In genomic region chr17:74429604-74430384, GRCh38 we compare ENCODE assay signal across 8 cellular contexts. TPM values are rescaled to one million over a fixed set of nuclear protein-coding genes. Genes with fewer than 3 reads are reported as not detected.
DNase-seq lines count a peak whose midpoint lies in the region; ATAC-seq and TF ChIP-seq lines count a peak whose summit lies in the region.

No MANE protein-coding gene starts in this region.

- peak overlapping the region; percentile 66 for H2AFZ ChIP-seq in neural progenitor cell (replicated peaks)

- H3K27me3 ChIP-seq in endodermal cell (ENCODE audit: control insufficient read depth, insufficient read depth, low read length, poor library complexity, severe bottlenecking) (no peaks in the 10 kb centered on the region), neural progenitor cell (peaks cover 22% of the 10 kb centered on the region)

- peaks cover 8% of the 10 kb centered on the region for H4K20me1 ChIP-seq in neural progenitor cell (ENCODE audit: low read depth)

- H3K9ac ChIP-seq in endodermal cell (ENCODE audit: extremely low read depth, low read length, poor library complexity, severe bottlenecking) (peak overlapping the region; percentile 92), neural progenitor cell (no peak overlapping the region)

- H3K79me2 ChIP-seq in neural progenitor cell (ENCODE audit: low read depth), result peaks cover 11% of the 10 kb centered on the region

- H3K4me3 Mint-ChIP-seq in endodermal cell, result peak overlapping the region; percentile 83
- peak overlapping the region; percentile 85 for H3K4me3 Mint-ChIP-seq in neural progenitor cell

- DNase-seq in Daoy (ENCODE audit: low read depth) (peak; percentile 53), endodermal cell (peak; percentile 78), neural progenitor cell (ENCODE audit: low spot score) (peak; percentile 49), D341Med (ENCODE audit: low spot score) (no peak), Kasumi-1 (lab: John Stamatoyannopoulos, UW) (no peak), glomerular visceral epithelial cell (ENCODE audit: extremely low spot score) (no peak)

- H3K27ac Mint-ChIP-seq in endodermal cell (peak overlapping the region; percentile 95), neural progenitor cell (no peak overlapping the region)

- 56 to 64% methylated on average over 8 to 19 of the region's 19 CpGs for WGBS in endodermal cell (ENCODE audit: insufficient coverage in 1 of 2, insufficient read length in 1 of 2), 2 experiments

- H3K4me3 ChIP-seq in endodermal cell (ENCODE audit: low read length) (peak overlapping the region; percentile 86), neural progenitor cell (peak overlapping the region; percentile 69)

- H3F3A ChIP-seq in neural progenitor cell (ENCODE audit: low read depth), result peaks cover 19% of the 10 kb centered on the region

- H3K4me1 ChIP-seq in endodermal cell (ENCODE audit: control insufficient read depth, insufficient read depth, low read length) (peaks cover 10% of the 10 kb centered on the region), neural progenitor cell (peaks cover 35% of the 10 kb centered on the region)

- H3K4me1 Mint-ChIP-seq in endodermal cell (peaks cover 44% of the 10 kb centered on the region), neural progenitor cell (peaks cover 37% of the 10 kb centered on the region)

- no peaks in the 10 kb centered on the region for H3K9me3 ChIP-seq in endodermal cell (ENCODE audit: control insufficient read depth, low read length)
- no peaks in the 10 kb centered on the region for H3K9me3 ChIP-seq in neural progenitor cell (ENCODE audit: low read depth)

- peak; percentile 6 for ATAC-seq in HG03460 (IDR thresholded peaks at IDR 0.05; ENCODE audit: unreplicated experiment)
- no peak for ATAC-seq in GM21723 (IDR thresholded peaks at IDR 0.05; ENCODE audit: unreplicated experiment)

- H3K36me3 Mint-ChIP-seq in endodermal cell (ENCODE audit: low read depth) (peaks cover 5% of the 10 kb centered on the region), neural progenitor cell (no peaks in the 10 kb centered on the region)

- peak overlapping the region; percentile 93 for H3K4me2 ChIP-seq in neural progenitor cell

- TF ChIP-seq CTCF in endodermal cell (conservative IDR thresholded peaks at IDR 0.05), result no peak
- TF ChIP-seq CTCF in neural progenitor cell (IDR thresholded peaks at IDR 0.05), result no peak

- H3K27me3 Mint-ChIP-seq in endodermal cell (ENCODE audit: insufficient read depth) (peaks cover 49% of the 10 kb centered on the region), neural progenitor cell (ENCODE audit: insufficient read depth, low read depth) (peaks cover 38% of the 10 kb centered on the region)

- H3K27ac ChIP-seq in endodermal cell (ENCODE audit: low read depth, low read length) (no peak overlapping the region), neural progenitor cell (no peak overlapping the region)

- H3K9me3 Mint-ChIP-seq in endodermal cell, result no peaks in the 10 kb centered on the region
- no peaks in the 10 kb centered on the region for H3K9me3 Mint-ChIP-seq in neural progenitor cell

- H3K36me3 ChIP-seq in endodermal cell (ENCODE audit: control insufficient read depth, insufficient read depth, low read length) (no peaks in the 10 kb centered on the region), neural progenitor cell (no peaks in the 10 kb centered on the region)

RNA-seq across cellular contexts. Expression of gene GPRC5C, which starts 2.1 kb away (rescaled TPM):
- 39.3 and 53.5 TPM in 2 replicates for total RNA-seq in Daoy (2014; rRNA removed; shearing (Covaris generic))
- total RNA-seq in endodermal cell (10 to 100 TPM; 57.0 to 73.4 TPM), neural progenitor cell (ENCODE audit: low replicate concordance) (13.5 and 42.0 TPM in 2 replicates)
- 24.5 TPM for polyA plus RNA-seq in endodermal cell (2013, experiment 1 of 2)
- polyA plus RNA-seq in endodermal cell (2013, experiment 2 of 2), result 23.3 TPM

RNA-seq across cellular contexts. Expression of gene CD300A, which starts 36.6 kb away (rescaled TPM):
- total RNA-seq in Daoy (2014; rRNA removed; shearing (Covaris generic)), result not detected in 2 replicates
- total RNA-seq in endodermal cell (not detected), neural progenitor cell (ENCODE audit: low replicate concordance) (0.28 TPM in 1 of 2 replicates, not detected in the other)
- not detected for polyA plus RNA-seq in endodermal cell (2013, experiment 1 of 2)
- not detected for polyA plus RNA-seq in endodermal cell (2013, experiment 2 of 2)

Comparison
In these comparisons a context has a peak if more than half of its experiments do, and no peak if none do; other contexts are left out.
1. DNase-seq: peak in Daoy (single experiment), endodermal cell (single experiment) and neural progenitor cell (single experiment); none in D341Med (single experiment), Kasumi-1 (0 of 2) and glomerular visceral epithelial cell (single experiment).